In genomic region chr3:53129344-53129743, GRCh38 we compare ENCODE assay signal across 9 cellular contexts. TPM values are rescaled to one million over a fixed set of nuclear protein-coding genes. Genes with fewer than 3 reads are reported as not detected.
A peak's percentile ranks its signal among the peaks of the same experiment; 100 is the strongest.
DNase-seq lines count a peak whose midpoint lies in the region; ATAC-seq and TF ChIP-seq lines count a peak whose summit lies in the region.
"Had no signal": no experiment of that assay in that cellular context is flagged by ENCODE, and none has a peak within 500 bp of the region (broad histone marks: within the 10 kb centered on the region; RNA-seq: fewer than 3 reads in every experiment).

No MANE protein-coding gene starts in this region.

- peaks cover 2% of the 10 kb centered on the region for H3K36me3 ChIP-seq in A673 (ENCODE audit: insufficient read depth, low read length, poor library complexity, severe bottlenecking)
- H3K36me3 ChIP-seq in HUES6 (ENCODE audit: control insufficient read depth, insufficient read depth, low read length): peaks cover 17% of the 10 kb centered on the region
- H3K36me3 ChIP-seq in breast epithelium: no peaks in the 10 kb centered on the region
- peaks cover 6 to 15% of the 10 kb centered on the region in 2 donors for H3K36me3 ChIP-seq in mucosa of rectum (ENCODE audit: control insufficient read depth in 2 of 2, insufficient read depth in 2 of 2, low read length in 2 of 2)

- BruUV-seq in A673 (replicated peaks; lab: Mats Ljungman, UMichigan): no TSS peak

- POLR2A ChIA-PET in A673 (lab: Charles Lee; ENCODE audit: low non-redundant PET): interaction anchor here (0.7 kb wide), 1 partner anchor 19 kb away, joined by 3 read pairs; no protein-coding TSS in a partner anchor

- H3K9me3 ChIP-seq in A673 (ENCODE audit: low read depth, low read length, poor library complexity, severe bottlenecking) (no peaks in the 10 kb centered on the region), HUES6 (ENCODE audit: control insufficient read depth, insufficient read depth, low read depth, low read length) (no peaks in the 10 kb centered on the region), breast epithelium (no peaks in the 10 kb centered on the region), mucosa of rectum (ENCODE audit: control insufficient read depth in 2 of 2, low read length in 2 of 2) (no peaks in the 10 kb centered on the region)

- TF ChIP-seq CTCF in A673 (conservative IDR thresholded peaks at IDR 0.05; ENCODE audit: low read depth, low read length) (no peak), breast epithelium (IDR thresholded peaks at IDR 0.05) (no peak)

- DNase-seq in A673 (ENCODE audit: low spot score) (no peak), breast epithelium (ENCODE audit: low spot score in 2 of 2) (no peak), SW480 (ENCODE audit: low spot score) (no peak), SHP77 (lab: John Stamatoyannopoulos, UW) (no peak)
- no peak for DNase-seq in stimulated activated CD4-positive, alpha-beta T cell treated with anti-CD3 and anti-CD28 coated beads, Interleukin-4, amount 100 ng/mL, for 24 hours
- DNase-seq: NCI-H510A treated with DMSO at 0.1 percent for 48 hours had no signal

- intact Hi-C loops in A673 (cut with micrococcal nuclease; ENCODE audit: unreplicated experiment): no loop called here
- intact Hi-C loops in breast epithelium (cut with DNase I; ENCODE audit: low total_unique reads): no loop called here

- peak overlapping the region; percentile 81 for H3K4me3 ChIP-seq in A673 (ENCODE audit: low read depth, low read length, poor library complexity, severe bottlenecking)
- H3K4me3 ChIP-seq in HUES6 (ENCODE audit: low read depth, low read length): peak overlapping the region; percentile 85
- H3K4me3 ChIP-seq in breast epithelium: peak overlapping the region; percentile 88 to 95 (median 88)
- H3K4me3 ChIP-seq in mucosa of rectum (ENCODE audit: low read length in 2 of 2): peak overlapping the region; percentile 86

- peak overlapping the region; percentile 90 for H3K9ac ChIP-seq in HUES6 (ENCODE audit: low read length)
- H3K9ac ChIP-seq in mucosa of rectum (ENCODE audit: low read depth in 1 of 2, low read length in 2 of 2): peak overlapping the region; percentile 85 to 87

- no peak for ATAC-seq in GM18505 (IDR thresholded peaks at IDR 0.05; ENCODE audit: unreplicated experiment)

- no peaks in the 10 kb centered on the region for H3K4me1 ChIP-seq in A673 (ENCODE audit: insufficient read depth, low read length, poor library complexity, severe bottlenecking)
- H3K4me1 ChIP-seq in HUES6 (ENCODE audit: control insufficient read depth, insufficient read depth, low read length): peaks cover 11% of the 10 kb centered on the region
- H3K4me1 ChIP-seq in breast epithelium: peaks cover 0 to 6% of the 10 kb centered on the region in 2 donors
- H3K4me1 ChIP-seq in mucosa of rectum (ENCODE audit: control insufficient read depth in 2 of 2, insufficient read depth in 2 of 2, low read length in 2 of 2): peaks cover 18 to 33% of the 10 kb centered on the region in 2 donors

- H3K27me3 ChIP-seq in A673 (replicated peaks; ENCODE audit: insufficient read depth, low read depth, low read length, poor library complexity): no peaks in the 10 kb centered on the region
- H3K27me3 ChIP-seq in HUES6 (ENCODE audit: control insufficient read depth, insufficient read depth, low read length): no peaks in the 10 kb centered on the region
- H3K27me3 ChIP-seq in breast epithelium: no peaks in the 10 kb centered on the region
- H3K27me3 ChIP-seq in mucosa of rectum (ENCODE audit: control insufficient read depth in 2 of 2, insufficient read depth in 2 of 2, low read length in 2 of 2): no peaks in the 10 kb centered on the region

- H3K27ac ChIP-seq in A673 (ENCODE audit: low read depth, low read length, poor library complexity, severe bottlenecking): no peak overlapping the region
- H3K27ac ChIP-seq in HUES6 (ENCODE audit: low read depth, low read length): no peak overlapping the region
- H3K27ac ChIP-seq in breast epithelium: peak overlapping the region; percentile 94
- no peak overlapping the region for H3K27ac ChIP-seq in mucosa of rectum (ENCODE audit: low read depth in 2 of 2, low read length in 2 of 2)

- CTCF ChIA-PET in A673 (lab: Charles Lee): no interaction called here

- TF ChIP-seq POLR2A in breast epithelium (IDR thresholded peaks at IDR 0.05) (no peak), GM18505 (IDR thresholded peaks at IDR 0.05; ENCODE audit: borderline replicate concordance, extremely low read depth, insufficient read depth, insufficient read length) (no peak)

RNA-seq across cellular contexts. Expression of gene RFT1, which starts 0.9 kb away (rescaled TPM):
- total RNA-seq in A673 (2021) (15.8 and 16.7 TPM in 2 replicates), breast epithelium (10 to 100 TPM in 2 of 3 donors, 1 to 10 TPM in 1; 9.5 to 11.7 (median 10.1) TPM)

RNA-seq across cellular contexts. Expression of gene PRKCD, which starts 31.7 kb away (rescaled TPM):
- total RNA-seq in A673 (2021): 1.4 and 3.0 TPM in 2 replicates
- 10 to 100 TPM; 14.0 to 36.8 (median 15.1) TPM for total RNA-seq in breast epithelium

Comparison
In these comparisons a context has a peak if more than half of its experiments do, and no peak if none do; other contexts are left out.
1. H3K27ac ChIP-seq: peak in breast epithelium (2 of 2); none in A673 (single experiment), HUES6 (single experiment) and mucosa of rectum (0 of 2).
2. Peak in every context shown above with its lines, with median percentiles within 50 percentile points of each other: H3K4me3 ChIP-seq.